In genomic region chr7:105677803-105678583, GRCh38 we compare ENCODE assay signal across 8 cellular contexts.
DNase-seq lines count a peak whose midpoint lies in the region; ATAC-seq and TF ChIP-seq lines count a peak whose summit lies in the region.

No MANE protein-coding gene starts in this region.

- peak overlapping the region; percentile 69 to 84 (median 78) for H3K27ac ChIP-seq in esophagus muscularis mucosa (replicated peaks in 1 of 4)

- H3K27me3 ChIP-seq in esophagus muscularis mucosa, result no peaks in the 10 kb centered on the region

- 78% methylated on average over 11 of the region's 11 CpGs for WGBS in esophagus muscularis mucosa

- peak overlapping the region; percentile 44 to 64 (median 46) for H3K4me3 ChIP-seq in esophagus muscularis mucosa

- peaks cover 58 to 81% (median 79%) of the 10 kb centered on the region in 4 donors for H3K4me1 ChIP-seq in esophagus muscularis mucosa

- no peak for TF ChIP-seq EP300 in esophagus muscularis mucosa (IDR thresholded peaks at IDR 0.05)

- H3K9me3 Mint-ChIP-seq in stimulated activated naive B cell treated with anti-CD40 and anti-IgM and Interleukin-4, amounts not matched to agents 10 μg/mL and 1 μg/mL and 100 μg/mL, for 72 hours, result no peaks in the 10 kb centered on the region

- DNase-seq in activated gamma-delta T cell treated with Interleukin-2 at 50 U/mL for 16 hours (peak; percentile 51), activated gamma-delta T cell (lab: John Stamatoyannopoulos, UW) (no peak), esophagus muscularis mucosa (ENCODE audit: extremely low spot score) (no peak), islet precursor cell (no peak)
- DNase-seq in activated CD4-positive, alpha-beta T cell treated with anti-CD3 and anti-CD28 coated beads for 48 hours, result peak; percentile 70
- peak; percentile 74 for DNase-seq in stimulated activated naive B cell treated with anti-CD40 and anti-IgM and Interleukin-4, amounts not matched to agents 10 μg/mL and 1 μg/mL and 100 μg/mL, for 72 hours

- intact Hi-C loops in esophagus muscularis mucosa (cut with DNase I), result no loop called here

- H3K36me3 Mint-ChIP-seq in stimulated activated naive B cell treated with anti-CD40 and anti-IgM and Interleukin-4, amounts not matched to agents 10 μg/mL and 1 μg/mL and 100 μg/mL, for 72 hours, result peaks cover 9 to 29% of the 10 kb centered on the region in 2 donors

- H3K27me3 Mint-ChIP-seq in stimulated activated naive B cell treated with anti-CD40 and anti-IgM and Interleukin-4, amounts not matched to agents 10 μg/mL and 1 μg/mL and 100 μg/mL, for 72 hours, result no peaks in the 10 kb centered on the region

- no peaks in the 10 kb centered on the region for H3K9me3 ChIP-seq in esophagus muscularis mucosa

- TF ChIP-seq CTCF in esophagus muscularis mucosa (IDR thresholded peaks at IDR 0.05), result no peak

- peaks cover 53 to 75% of the 10 kb centered on the region in 2 donors for H3K4me1 Mint-ChIP-seq in stimulated activated naive B cell treated with anti-CD40 and anti-IgM and Interleukin-4, amounts not matched to agents 10 μg/mL and 1 μg/mL and 100 μg/mL, for 72 hours

- TF ChIP-seq POLR2A in esophagus muscularis mucosa (IDR thresholded peaks at IDR 0.05; ENCODE audit: low read depth), result no peak

- peak overlapping the region; percentile 99 for H3K27ac Mint-ChIP-seq in stimulated activated naive B cell treated with anti-CD40 and anti-IgM and Interleukin-4, amounts not matched to agents 10 μg/mL and 1 μg/mL and 100 μg/mL, for 72 hours

- H3K36me3 ChIP-seq in esophagus muscularis mucosa, result no peaks in the 10 kb centered on the region

- peak overlapping the region; percentile 95 to 97 for H3K4me3 Mint-ChIP-seq in stimulated activated naive B cell treated with anti-CD40 and anti-IgM and Interleukin-4, amounts not matched to agents 10 μg/mL and 1 μg/mL and 100 μg/mL, for 72 hours

- ATAC-seq in HG03571 (IDR thresholded peaks at IDR 0.05; ENCODE audit: unreplicated experiment) (peak; percentile 56), GM19395 (IDR thresholded peaks at IDR 0.05; ENCODE audit: unreplicated experiment) (no peak)
- peak; percentile 79 to 86 for ATAC-seq in stimulated activated naive B cell treated with anti-CD40 and anti-IgM and Interleukin-4, amounts not matched to agents 10 μg/mL and 1 μg/mL and 100 μg/mL, for 72 hours (replicated peaks)

Comparison
In these comparisons a context has a peak if more than half of its experiments do, and no peak if none do; other contexts are left out.
1. DNase-seq: peak in activated gamma-delta T cell treated with Interleukin-2 at 50 U/mL for 16 hours (single experiment), activated CD4-positive, alpha-beta T cell treated with anti-CD3 and anti-CD28 coated beads for 48 hours (single experiment) and stimulated activated naive B cell treated with anti-CD40 and anti-IgM and Interleukin-4, amounts not matched to agents 10 μg/mL and 1 μg/mL and 100 μg/mL, for 72 hours (single experiment); none in activated gamma-delta T cell (single experiment), esophagus muscularis mucosa (single experiment) and islet precursor cell (single experiment).